Comparison of ENCODE assay signal across 8 cellular contexts in the genomic region with DNA sequence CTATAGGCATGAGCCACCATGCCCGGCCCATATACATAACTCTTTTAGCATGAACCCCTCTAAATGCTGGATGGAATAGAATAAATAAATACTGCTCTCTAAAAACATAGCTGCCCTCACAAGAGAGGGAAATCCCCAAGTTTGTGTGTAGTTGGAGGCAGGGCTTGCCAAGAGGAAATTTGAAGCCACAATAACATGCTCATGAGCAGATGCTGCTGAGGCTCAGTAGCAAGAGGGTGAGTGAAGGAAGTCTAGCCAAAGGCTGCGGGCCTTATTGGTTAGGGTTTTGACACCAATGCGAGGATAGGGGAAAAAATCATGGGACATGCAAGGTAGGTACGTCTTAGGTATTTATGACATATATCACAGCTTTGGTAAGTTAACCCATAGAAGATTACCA.
DNase-seq lines count a peak whose midpoint lies in the region; ATAC-seq lines count a peak whose summit lies in the region.

No MANE protein-coding gene starts in this region.

- H3K27ac Mint-ChIP-seq in activated naive CD8-positive, alpha-beta T cell treated with anti-CD3 and anti-CD28 coated beads, Interleukin-2, amount 50 U/mL, for 24 hours, result peak overlapping the region; percentile 91

- H3K4me1 Mint-ChIP-seq in activated naive CD8-positive, alpha-beta T cell treated with anti-CD3 and anti-CD28 coated beads, Interleukin-2, amount 50 U/mL, for 24 hours, result peaks cover 66% of the 10 kb centered on the region

- H3K36me3 Mint-ChIP-seq in activated naive CD8-positive, alpha-beta T cell treated with anti-CD3 and anti-CD28 coated beads, Interleukin-2, amount 50 U/mL, for 24 hours (ENCODE audit: low read depth), result peaks cover 9% of the 10 kb centered on the region

- no peaks in the 10 kb centered on the region for H3K27me3 Mint-ChIP-seq in activated naive CD8-positive, alpha-beta T cell treated with anti-CD3 and anti-CD28 coated beads, Interleukin-2, amount 50 U/mL, for 24 hours

- peak; percentile 70 for ATAC-seq in HG03521 (IDR thresholded peaks at IDR 0.05; ENCODE audit: unreplicated experiment)
- ATAC-seq in activated naive CD8-positive, alpha-beta T cell treated with anti-CD3 and anti-CD28 coated beads, Interleukin-2, amount 50 U/mL, for 24 hours, result peak; percentile 77

- no peaks in the 10 kb centered on the region for H3K9me3 Mint-ChIP-seq in activated naive CD8-positive, alpha-beta T cell treated with anti-CD3 and anti-CD28 coated beads, Interleukin-2, amount 50 U/mL, for 24 hours

- DNase-seq in stimulated activated CD4-positive, alpha-beta T cell treated with anti-CD3 and anti-CD28 coated beads, Interleukin-15, amount 100 ng/mL, for 24 hours, result peak; percentile 42
- DNase-seq in stimulated activated CD4-positive, alpha-beta T cell treated with anti-CD3 and anti-CD28 coated beads, Interleukin-4, amount 100 ng/mL, for 1 hour, result no peak
- peak; percentile 30 for DNase-seq in activated naive CD8-positive, alpha-beta T cell treated with anti-CD3 and anti-CD28 coated beads, Interleukin-2, amount 50 U/mL, for 24 hours
- no peak for DNase-seq in glomerular visceral epithelial cell (ENCODE audit: extremely low spot score)
- DNase-seq in NOMO-1 treated with dmso at 0.1 percent for 144 hours (lab: John Stamatoyannopoulos, UW; ENCODE audit: unreplicated experiment), result no peak
- no peak for DNase-seq in NCI-H1694 treated with DMSO at 0.1 percent for 48 hours (lab: John Stamatoyannopoulos, UW)
- DNase-seq in AG20443 (ENCODE audit: low spot score), result no peak

- peak overlapping the region; percentile 32 for H3K4me3 Mint-ChIP-seq in activated naive CD8-positive, alpha-beta T cell treated with anti-CD3 and anti-CD28 coated beads, Interleukin-2, amount 50 U/mL, for 24 hours

Comparison
In these comparisons a context has a peak if more than half of its experiments do, and no peak if none do; other contexts are left out.
1. DNase-seq: peak in stimulated activated CD4-positive, alpha-beta T cell treated with anti-CD3 and anti-CD28 coated beads, Interleukin-15, amount 100 ng/mL, for 24 hours (single experiment) and activated naive CD8-positive, alpha-beta T cell treated with anti-CD3 and anti-CD28 coated beads, Interleukin-2, amount 50 U/mL, for 24 hours (single experiment); none in stimulated activated CD4-positive, alpha-beta T cell treated with anti-CD3 and anti-CD28 coated beads, Interleukin-4, amount 100 ng/mL, for 1 hour (single experiment), glomerular visceral epithelial cell (single experiment), NOMO-1 treated with dmso at 0.1 percent for 144 hours (single experiment), NCI-H1694 treated with DMSO at 0.1 percent for 48 hours (single experiment) and AG20443 (single experiment).